ENCODE assay signal across 30 cellular contexts in genomic region chr9:33651125-33651524, GRCh38.
"Had no signal": no experiment of that assay in that cellular context is flagged by ENCODE, and none has a peak within 500 bp of the region (broad histone marks: within the 10 kb centered on the region; RNA-seq: fewer than 3 reads in every experiment).

No MANE protein-coding gene starts in this region.

- H3K9me3 ChIP-seq: adrenal gland, body of pancreas, breast epithelium, Peyer's patch had no signal

- H3K36me3 ChIP-seq: adrenal gland, breast epithelium, Peyer's patch had no signal

- H3K27me3 ChIP-seq: body of pancreas, Peyer's patch had no signal

- H3K27ac Mint-ChIP-seq: activated CD4-positive, alpha-beta T cell treated with anti-CD3 and anti-CD28 coated beads for 36 hours; activated CD4-positive, alpha-beta T cell treated with anti-CD3 and anti-CD28 coated beads, Interleukin-2, amount 10 ng/mL, durations not matched to agents 7 days and 5 days; activated CD8-positive, alpha-beta T cell treated with anti-CD3 and anti-CD28 coated beads, Interleukin-2, amount 10 ng/mL, durations not matched to agents 7 days and 5 days; activated naive CD4-positive, alpha-beta T cell treated with anti-CD3 and anti-CD28 coated beads for 36 hours; activated naive CD4-positive, alpha-beta T cell treated with anti-CD3 and anti-CD28 coated beads, Interleukin-2, amount 50 U/mL, for 72 hours; activated T-cell treated with anti-CD3 and anti-CD28 coated beads, Interleukin-2, amount 50 U/mL, for 24 hours; T-helper 1 cell treated with Interleukin-12 subunit alpha and Interleukin-12 subunit beta and Interleukin-4 antibody, amounts not matched to agents 30 μg/mL and 1 μg/mL, for 36 hours; T-helper 2 cell treated with Interferon-gamma antibody and Interleukin-4, amounts not matched to agents 5 μg/mL and 100 μg/mL, for 36 hours had no signal

- DNase-seq: activated CD4-positive, alpha-beta T cell treated with anti-CD3 and anti-CD28 coated beads for 36 hours; activated CD4-positive, alpha-beta T cell treated with anti-CD3 and anti-CD28 coated beads, Interleukin-2, amount 10 ng/mL, durations not matched to agents 7 days and 5 days; activated CD4-positive, alpha-beta T cell treated with anti-CD3 and anti-CD28 coated beads, Interleukin-2, amount 50 U/mL, for 48 hours; activated CD8-positive, alpha-beta T cell treated with anti-CD3 and anti-CD28 coated beads, Interleukin-2, amount 10 ng/mL, durations not matched to agents 7 days and 5 days; activated gamma-delta T cell treated with Interleukin-2 at 50 U/mL for 16 hours; activated naive CD4-positive, alpha-beta T cell treated with anti-CD3 and anti-CD28 coated beads for 36 hours; activated T-cell treated with anti-CD3 and anti-CD28 coated beads, Interleukin-2, amount 50 U/mL, for 24 hours; adrenal gland; body of pancreas; Karpas-422; KBM-7; NCI-H1048; NCI-H1105 treated with DMSO at 0.1 percent for 48 hours; NCI-H1436 treated with DMSO at 0.1 percent for 48 hours; NCI-H1694 treated with DMSO at 0.1 percent for 48 hours; NCI-H2029; NCI-H345; NCI-H524 treated with DMSO at 0.1 percent for 48 hours; NCI-H748 treated with DMSO at 0.1 percent for 48 hours; NK-92 treated with Interleukin-12 subunit alpha and Interleukin-12 subunit beta, amount 100 ng/mL, for 24 hours; PC-3; Peyer's patch had no signal

- H3K4me3 Mint-ChIP-seq: activated CD4-positive, alpha-beta T cell treated with anti-CD3 and anti-CD28 coated beads for 36 hours; activated CD4-positive, alpha-beta T cell treated with anti-CD3 and anti-CD28 coated beads, Interleukin-2, amount 10 ng/mL, durations not matched to agents 7 days and 5 days; activated CD8-positive, alpha-beta T cell treated with anti-CD3 and anti-CD28 coated beads, Interleukin-2, amount 10 ng/mL, durations not matched to agents 7 days and 5 days; activated naive CD4-positive, alpha-beta T cell treated with anti-CD3 and anti-CD28 coated beads for 36 hours; activated T-cell treated with anti-CD3 and anti-CD28 coated beads, Interleukin-2, amount 50 U/mL, for 24 hours; T-helper 1 cell treated with Interleukin-12 subunit alpha and Interleukin-12 subunit beta and Interleukin-4 antibody, amounts not matched to agents 30 μg/mL and 1 μg/mL, for 36 hours; T-helper 2 cell treated with Interferon-gamma antibody and Interleukin-4, amounts not matched to agents 5 μg/mL and 100 μg/mL, for 36 hours had no signal

- H3K4me3 ChIP-seq: adrenal gland, body of pancreas, breast epithelium, Peyer's patch, SK-N-MC had no signal

- FAIRE-seq: astrocyte, TTC549 had no signal

- H3K36me3 Mint-ChIP-seq: activated naive CD4-positive, alpha-beta T cell treated with anti-CD3 and anti-CD28 coated beads, Interleukin-2, amount 50 U/mL, for 72 hours had no signal

- H3K27ac ChIP-seq: adrenal gland, body of pancreas, breast epithelium, Peyer's patch, RWPE1, SK-N-MC had no signal

- H3K4me1 ChIP-seq: adrenal gland, body of pancreas, breast epithelium, Peyer's patch had no signal

- H3K9me3 Mint-ChIP-seq: activated CD4-positive, alpha-beta T cell treated with anti-CD3 and anti-CD28 coated beads, Interleukin-2, amount 10 ng/mL, durations not matched to agents 7 days and 5 days; activated naive CD4-positive, alpha-beta T cell treated with anti-CD3 and anti-CD28 coated beads for 36 hours; activated naive CD4-positive, alpha-beta T cell treated with anti-CD3 and anti-CD28 coated beads, Interleukin-2, amount 50 U/mL, for 72 hours; activated T-cell treated with anti-CD3 and anti-CD28 coated beads, Interleukin-2, amount 50 U/mL, for 24 hours; T-helper 1 cell treated with Interleukin-12 subunit alpha and Interleukin-12 subunit beta and Interleukin-4 antibody, amounts not matched to agents 30 μg/mL and 1 μg/mL, for 36 hours; T-helper 2 cell treated with Interferon-gamma antibody and Interleukin-4, amounts not matched to agents 5 μg/mL and 100 μg/mL, for 36 hours had no signal
